12 cellular contexts compared by ENCODE assay signal in genomic region chr10:60536529-60537114, GRCh38.
A peak's percentile ranks its signal among the peaks of the same experiment; 100 is the strongest.
DNase-seq lines count a peak whose midpoint lies in the region; ATAC-seq lines count a peak whose summit lies in the region.
"Had no signal": no experiment of that assay in that cellular context is flagged by ENCODE, and none has a peak within 500 bp of the region (broad histone marks: within the 10 kb centered on the region; RNA-seq: fewer than 3 reads in every experiment).

No MANE protein-coding gene starts in this region.

- ATAC-seq in GM21737 (IDR thresholded peaks at IDR 0.05; ENCODE audit: unreplicated experiment) = no peak

- peak; percentile 18 for DNase-seq in stimulated activated CD4-positive, alpha-beta T cell treated with anti-CD3 and anti-CD28 coated beads, Interleukin-1b, Interleukin-23, amount 100 ng/mL, for 48 hours
- DNase-seq in stimulated activated CD4-positive, alpha-beta T cell treated with anti-CD3 and anti-CD28 coated beads, Interleukin-12 subunit alpha, Interleukin-12 subunit beta, amount 100 ng/mL, for 4 hours = no peak
- DNase-seq in RPMI7951 (ENCODE audit: low read depth) (peak; percentile 75), epithelial cell of prostate (ENCODE audit: low read depth, low spot score) (peak; percentile 39), NCI-H1436 (lab: John Stamatoyannopoulos, UW) (no peak), epidermal melanocyte (ENCODE audit: insufficient read length, low spot score) (no peak), NCI-H1694 (lab: John Stamatoyannopoulos, UW) (no peak)
- DNase-seq: activated B cell treated with CpG ODN at 0.5 μM for 24 hours; CD4-positive, alpha-beta T cell; naive B cell; testis had no signal

- no peak overlapping the region for H3K27ac ChIP-seq in epithelial cell of prostate
- H3K27ac ChIP-seq: testis had no signal

Comparison
In these comparisons a context has a peak if more than half of its experiments do, and no peak if none do; other contexts are left out.
1. DNase-seq: peak in stimulated activated CD4-positive, alpha-beta T cell treated with anti-CD3 and anti-CD28 coated beads, Interleukin-1b, Interleukin-23, amount 100 ng/mL, for 48 hours (single experiment), RPMI7951 (single experiment) and epithelial cell of prostate (single experiment); none in stimulated activated CD4-positive, alpha-beta T cell treated with anti-CD3 and anti-CD28 coated beads, Interleukin-12 subunit alpha, Interleukin-12 subunit beta, amount 100 ng/mL, for 4 hours (single experiment), NCI-H1436 (single experiment), epidermal melanocyte (single experiment) and NCI-H1694 (single experiment).